Comparison of ENCODE assay signal across 1 cellular context in genomic region chr9:26459959-26460358, GRCh38.
TF ChIP-seq lines count a peak whose summit lies in the region.

No MANE protein-coding gene starts in this region.

TF ChIP-seq in SK-N-SH treated with all-trans-retinoic acid at 6 μM for 48 hours, 23 proteins besides CTCF, POLR2A, EP300 and RAD21 (continued from another document):
- no peak for TF ChIP-seq CREB5 (CRISPR knock-in tag; IDR thresholded peaks at IDR 0.05; ENCODE audit: low read depth)
